Comparison of ENCODE assay signal across 13 cellular contexts in genomic region chr20:48679011-48679410, GRCh38.
"Had no signal": no experiment of that assay in that cellular context is flagged by ENCODE, and none has a peak within 500 bp of the region (broad histone marks: within the 10 kb centered on the region; RNA-seq: fewer than 3 reads in every experiment).

No MANE protein-coding gene starts in this region.

- H3K4me3 ChIP-seq: cardiac muscle cell, dorsolateral prefrontal cortex, lung, transverse colon had no signal

- FAIRE-seq: endometrium, islet of Langerhans had no signal

- H3K27ac ChIP-seq: cardiac muscle cell had no signal

- H3K4me3 Mint-ChIP-seq: activated naive CD4-positive, alpha-beta T cell treated with anti-CD3 and anti-CD28 coated beads, Interleukin-2, amount 10 ng/mL, durations not matched to agents 7 days and 5 days; T-helper 2 cell treated with Interferon-gamma antibody and Interleukin-4, amounts not matched to agents 5 μg/mL and 100 μg/mL, for 36 hours had no signal

- H3K9me3 ChIP-seq: transverse colon had no signal

- H3K9me3 Mint-ChIP-seq: activated naive CD4-positive, alpha-beta T cell treated with anti-CD3 and anti-CD28 coated beads, Interleukin-2, amount 10 ng/mL, durations not matched to agents 7 days and 5 days; T-helper 2 cell treated with Interferon-gamma antibody and Interleukin-4, amounts not matched to agents 5 μg/mL and 100 μg/mL, for 36 hours had no signal

- DNase-seq: activated CD4-positive, CD25-positive, alpha-beta regulatory T cell treated with anti-CD3 and anti-CD28 coated beads, Interleukin-2, amount 50 U/mL, for 72 hours; activated CD8-positive, alpha-beta memory T cell treated with anti-CD3 and anti-CD28 coated beads, Interleukin-2, amount 50 U/mL, for 48 hours; activated naive CD4-positive, alpha-beta T cell treated with anti-CD3 and anti-CD28 coated beads, Interleukin-2, amount 10 ng/mL, durations not matched to agents 7 days and 5 days; dorsolateral prefrontal cortex; midbrain; nucleus accumbens; stimulated activated naive CD4-positive, alpha-beta T cell had no signal

- H3K27ac Mint-ChIP-seq: activated naive CD4-positive, alpha-beta T cell treated with anti-CD3 and anti-CD28 coated beads, Interleukin-2, amount 10 ng/mL, durations not matched to agents 7 days and 5 days; T-helper 2 cell treated with Interferon-gamma antibody and Interleukin-4, amounts not matched to agents 5 μg/mL and 100 μg/mL, for 36 hours had no signal

- H3K27me3 ChIP-seq: cardiac muscle cell, dorsolateral prefrontal cortex, transverse colon had no signal

- H3K27me3 Mint-ChIP-seq: activated naive CD4-positive, alpha-beta T cell treated with anti-CD3 and anti-CD28 coated beads, Interleukin-2, amount 10 ng/mL, durations not matched to agents 7 days and 5 days had no signal

- H3K36me3 ChIP-seq: cardiac muscle cell, transverse colon had no signal
